Comparison of ENCODE assay signal across 1 cellular context in genomic region chr20:37342231-37343177, GRCh38.
TF ChIP-seq lines count a peak whose summit lies in the region.

No MANE protein-coding gene starts in this region.

TF ChIP-seq in HepG2, 621 proteins besides CTCF, POLR2A, EP300 and RAD21 (continued from another document and continues in another):
- TF ChIP-seq CSRNP1 (CRISPR knock-in tag; IDR thresholded peaks at IDR 0.05) (no peak), NFE2L1 (CRISPR knock-in tag; IDR thresholded peaks at IDR 0.05; ENCODE audit: borderline replicate concordance) (no peak), SP2 (CRISPR knock-in tag; IDR thresholded peaks at IDR 0.05) (no peak), MLX (CRISPR knock-in tag; IDR thresholded peaks at IDR 0.05) (no peak), REPIN1 (CRISPR knock-in tag; IDR thresholded peaks at IDR 0.05; ENCODE audit: borderline replicate concordance, low read depth) (no peak), IKZF5 (CRISPR knock-in tag; IDR thresholded peaks at IDR 0.05) (no peak; the same call in 1 of the 2 replicates), RERE (CRISPR knock-in tag; IDR thresholded peaks at IDR 0.05; ENCODE audit: low read depth) (no peak), PAX8 (CRISPR knock-in tag; IDR thresholded peaks at IDR 0.05; ENCODE audit: borderline replicate concordance) (no peak), ZNF225 (CRISPR knock-in tag; IDR thresholded peaks at IDR 0.05) (no peak), E2F2 (CRISPR knock-in tag; IDR thresholded peaks at IDR 0.05; ENCODE audit: borderline replicate concordance) (no peak), ZNF713 (CRISPR knock-in tag; IDR thresholded peaks at IDR 0.05) (no peak), ZNF3 (CRISPR knock-in tag; IDR thresholded peaks at IDR 0.05) (no peak), HMGXB3 (CRISPR knock-in tag; IDR thresholded peaks at IDR 0.05; ENCODE audit: borderline replicate concordance) (no peak), CEBPZ (IDR thresholded peaks at IDR 0.05; ENCODE audit: low read length) (no peak), NRL (CRISPR knock-in tag; IDR thresholded peaks at IDR 0.05; ENCODE audit: borderline replicate concordance) (0 out of 2 replicates have a peak, but pooled peaks have one; percentile 38), CENPBD1 (CRISPR knock-in tag; IDR thresholded peaks at IDR 0.05; ENCODE audit: borderline replicate concordance, low read depth) (no peak), ZNF724P (CRISPR knock-in tag; IDR thresholded peaks at IDR 0.05; ENCODE audit: borderline replicate concordance) (no peak), ZBTB33 (CRISPR knock-in tag; IDR thresholded peaks at IDR 0.05) (no peak)
